In the genomic region with DNA sequence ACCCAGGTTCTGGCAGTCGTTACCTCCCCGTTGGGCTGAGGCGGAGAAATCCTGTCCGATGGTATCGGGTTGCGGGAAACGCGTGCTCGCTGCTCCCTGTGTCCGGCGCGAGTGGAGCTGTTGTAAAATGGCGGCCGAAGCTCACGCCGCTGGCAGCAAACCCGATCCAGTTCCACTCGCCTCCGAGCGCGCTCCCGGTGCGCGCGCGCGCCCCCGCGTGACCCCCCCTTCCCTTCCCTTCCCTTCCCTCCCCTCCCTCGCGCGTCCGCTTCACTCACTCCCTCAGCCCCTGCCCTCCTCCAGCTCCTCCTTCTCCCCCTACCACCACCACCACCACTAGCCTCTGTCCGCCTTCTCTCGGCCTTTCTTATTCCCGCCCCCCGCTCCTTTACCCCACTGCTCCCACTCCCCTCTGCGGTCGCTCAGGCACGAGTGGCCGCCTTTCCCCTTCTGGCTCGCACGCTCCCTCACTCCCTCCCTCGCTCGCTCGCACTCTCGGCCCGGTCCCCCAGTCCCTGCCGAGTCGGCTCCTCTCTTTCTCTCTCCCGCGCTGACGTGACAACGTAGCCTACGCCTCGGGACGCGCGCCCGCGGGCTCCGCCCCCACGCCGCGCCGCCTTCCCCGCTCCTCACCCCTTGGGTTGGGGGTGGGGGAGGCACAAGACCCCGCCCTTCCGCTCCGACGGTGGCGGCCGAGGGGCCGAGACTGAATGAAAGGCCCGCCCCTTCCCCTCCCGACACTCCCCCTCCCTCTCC, we compare ENCODE assay signal across 1 cellular context.
TF ChIP-seq lines count a peak whose summit lies in the region.

A gene (minus strand): TSS at position 113 of the 756 bp plus-strand sequence. CDS start 1,447 bp downstream, outside the sequence.

TF ChIP-seq in HepG2, 621 proteins besides CTCF, POLR2A, EP300 and RAD21 (continued from another document):
- TF ChIP-seq, protein P1, sequence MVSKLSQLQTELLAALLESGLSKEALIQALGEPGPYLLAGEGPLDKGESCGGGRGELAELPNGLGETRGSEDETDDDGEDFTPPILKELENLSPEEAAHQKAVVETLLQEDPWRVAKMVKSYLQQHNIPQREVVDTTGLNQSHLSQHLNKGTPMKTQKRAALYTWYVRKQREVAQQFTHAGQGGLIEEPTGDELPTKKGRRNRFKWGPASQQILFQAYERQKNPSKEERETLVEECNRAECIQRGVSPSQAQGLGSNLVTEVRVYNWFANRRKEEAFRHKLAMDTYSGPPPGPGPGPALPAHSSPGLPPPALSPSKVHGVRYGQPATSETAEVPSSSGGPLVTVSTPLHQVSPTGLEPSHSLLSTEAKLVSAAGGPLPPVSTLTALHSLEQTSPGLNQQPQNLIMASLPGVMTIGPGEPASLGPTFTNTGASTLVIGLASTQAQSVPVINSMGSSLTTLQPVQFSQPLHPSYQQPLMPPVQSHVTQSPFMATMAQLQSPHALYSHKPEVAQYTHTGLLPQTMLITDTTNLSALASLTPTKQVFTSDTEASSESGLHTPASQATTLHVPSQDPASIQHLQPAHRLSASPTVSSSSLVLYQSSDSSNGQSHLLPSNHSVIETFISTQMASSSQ (IDR thresholded peaks at IDR 0.05; ENCODE audit: low read depth), result no peak
- TF ChIP-seq, protein P1 (CRISPR knock-in tag; IDR thresholded peaks at IDR 0.05; ENCODE audit: borderline replicate concordance), result 0 out of 2 replicates have a peak, but pooled peaks have one; percentile 15
- peak; percentile 68; the same call in 1 of the 2 replicates for TF ChIP-seq ZNF329 (CRISPR knock-in tag; IDR thresholded peaks at IDR 0.05; ENCODE audit: low read depth)
- peak; percentile 81 for TF ChIP-seq AGO2 (optimal IDR thresholded peaks at IDR 0.05; ENCODE audit: low read depth, low read length)
- TF ChIP-seq, protein P2, sequence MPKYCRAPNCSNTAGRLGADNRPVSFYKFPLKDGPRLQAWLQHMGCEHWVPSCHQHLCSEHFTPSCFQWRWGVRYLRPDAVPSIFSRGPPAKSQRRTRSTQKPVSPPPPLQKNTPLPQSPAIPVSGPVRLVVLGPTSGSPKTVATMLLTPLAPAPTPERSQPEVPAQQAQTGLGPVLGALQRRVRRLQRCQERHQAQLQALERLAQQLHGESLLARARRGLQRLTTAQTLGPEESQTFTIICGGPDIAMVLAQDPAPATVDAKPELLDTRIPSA (CRISPR knock-in tag; IDR thresholded peaks at IDR 0.05; ENCODE audit: borderline replicate concordance), result peak; percentile 71; the same call in 1 of the 2 replicates
- no peak for TF ChIP-seq ZBTB8A (CRISPR knock-in tag; IDR thresholded peaks at IDR 0.05; ENCODE audit: borderline replicate concordance, low read depth)
- 0 out of 2 replicates have a peak, but pooled peaks have one; percentile 61 for TF ChIP-seq KAT7 (CRISPR knock-in tag; IDR thresholded peaks at IDR 0.05; ENCODE audit: borderline replicate concordance)
- TF ChIP-seq, protein P3, sequence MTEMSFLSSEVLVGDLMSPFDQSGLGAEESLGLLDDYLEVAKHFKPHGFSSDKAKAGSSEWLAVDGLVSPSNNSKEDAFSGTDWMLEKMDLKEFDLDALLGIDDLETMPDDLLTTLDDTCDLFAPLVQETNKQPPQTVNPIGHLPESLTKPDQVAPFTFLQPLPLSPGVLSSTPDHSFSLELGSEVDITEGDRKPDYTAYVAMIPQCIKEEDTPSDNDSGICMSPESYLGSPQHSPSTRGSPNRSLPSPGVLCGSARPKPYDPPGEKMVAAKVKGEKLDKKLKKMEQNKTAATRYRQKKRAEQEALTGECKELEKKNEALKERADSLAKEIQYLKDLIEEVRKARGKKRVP (CRISPR knock-in tag; IDR thresholded peaks at IDR 0.05), result peak in 1 of 2 experiments; percentile 75; a peak in 2 of 4 replicates
- peak; percentile 57 for TF ChIP-seq ZBTB42 (CRISPR knock-in tag; IDR thresholded peaks at IDR 0.05)
- TF ChIP-seq, protein P4, sequence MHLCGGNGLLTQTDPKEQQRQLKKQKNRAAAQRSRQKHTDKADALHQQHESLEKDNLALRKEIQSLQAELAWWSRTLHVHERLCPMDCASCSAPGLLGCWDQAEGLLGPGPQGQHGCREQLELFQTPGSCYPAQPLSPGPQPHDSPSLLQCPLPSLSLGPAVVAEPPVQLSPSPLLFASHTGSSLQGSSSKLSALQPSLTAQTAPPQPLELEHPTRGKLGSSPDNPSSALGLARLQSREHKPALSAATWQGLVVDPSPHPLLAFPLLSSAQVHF (CRISPR knock-in tag; IDR thresholded peaks at IDR 0.05), result peak; percentile 43; the same call in 1 of the 2 replicates
- 0 out of 2 replicates have a peak, but pooled peaks have one; percentile 21 for TF ChIP-seq FOXC1 (CRISPR knock-in tag; IDR thresholded peaks at IDR 0.05; ENCODE audit: borderline replicate concordance)
- TF ChIP-seq ZNF234 (CRISPR knock-in tag; conservative IDR thresholded peaks at IDR 0.05), result 0 out of 2 replicates have a peak, but pooled peaks have one; percentile 25
- TF ChIP-seq ZNF749 (CRISPR knock-in tag; IDR thresholded peaks at IDR 0.05; ENCODE audit: borderline replicate concordance), result 0 out of 2 replicates have a peak, but pooled peaks have one; percentile 55
- peak; percentile 83; the same call in 1 of the 2 replicates for TF ChIP-seq ZNF224 (CRISPR knock-in tag; IDR thresholded peaks at IDR 0.05)
- TF ChIP-seq, protein P5, sequence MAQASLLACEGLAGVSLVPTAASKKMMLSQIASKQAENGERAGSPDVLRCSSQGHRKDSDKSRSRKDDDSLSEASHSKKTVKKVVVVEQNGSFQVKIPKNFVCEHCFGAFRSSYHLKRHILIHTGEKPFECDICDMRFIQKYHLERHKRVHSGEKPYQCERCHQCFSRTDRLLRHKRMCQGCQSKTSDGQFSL (CRISPR knock-in tag; IDR thresholded peaks at IDR 0.05), result peak; percentile 92
- TF ChIP-seq ZNF660 (CRISPR knock-in tag; IDR thresholded peaks at IDR 0.05; ENCODE audit: borderline replicate concordance, low read depth), result no peak
- TF ChIP-seq NCOA1 (CRISPR knock-in tag; IDR thresholded peaks at IDR 0.05), result peak; percentile 50; the same call in 1 of the 2 replicates
- peak; percentile 30 for TF ChIP-seq ZNF781 (CRISPR knock-in tag; IDR thresholded peaks at IDR 0.05; ENCODE audit: borderline replicate concordance, not compliant biosample characterization)
- peak; percentile 53 for TF ChIP-seq THAP11 (CRISPR knock-in tag; IDR thresholded peaks at IDR 0.05)
- TF ChIP-seq ZC3H13 (CRISPR knock-in tag; IDR thresholded peaks at IDR 0.05), result peak; percentile 36
- TF ChIP-seq, protein P6, sequence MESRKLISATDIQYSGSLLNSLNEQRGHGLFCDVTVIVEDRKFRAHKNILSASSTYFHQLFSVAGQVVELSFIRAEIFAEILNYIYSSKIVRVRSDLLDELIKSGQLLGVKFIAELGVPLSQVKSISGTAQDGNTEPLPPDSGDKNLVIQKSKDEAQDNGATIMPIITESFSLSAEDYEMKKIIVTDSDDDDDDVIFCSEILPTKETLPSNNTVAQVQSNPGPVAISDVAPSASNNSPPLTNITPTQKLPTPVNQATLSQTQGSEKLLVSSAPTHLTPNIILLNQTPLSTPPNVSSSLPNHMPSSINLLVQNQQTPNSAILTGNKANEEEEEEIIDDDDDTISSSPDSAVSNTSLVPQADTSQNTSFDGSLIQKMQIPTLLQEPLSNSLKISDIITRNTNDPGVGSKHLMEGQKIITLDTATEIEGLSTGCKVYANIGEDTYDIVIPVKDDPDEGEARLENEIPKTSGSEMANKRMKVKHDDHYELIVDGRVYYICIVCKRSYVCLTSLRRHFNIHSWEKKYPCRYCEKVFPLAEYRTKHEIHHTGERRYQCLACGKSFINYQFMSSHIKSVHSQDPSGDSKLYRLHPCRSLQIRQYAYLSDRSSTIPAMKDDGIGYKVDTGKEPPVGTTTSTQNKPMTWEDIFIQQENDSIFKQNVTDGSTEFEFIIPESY (CRISPR knock-in tag; IDR thresholded peaks at IDR 0.05), result no peak
- TF ChIP-seq ZNF350 (CRISPR knock-in tag; IDR thresholded peaks at IDR 0.05; ENCODE audit: borderline replicate concordance, low read depth), result peak; percentile 80; the same call in 1 of the 2 replicates
- TF ChIP-seq CREB1 (IDR thresholded peaks at IDR 0.05), result peak; percentile 84
- TF ChIP-seq CREB1 (CRISPR knock-in tag; IDR thresholded peaks at IDR 0.05), result peak; percentile 89
- TF ChIP-seq KMT2B (CRISPR knock-in tag; IDR thresholded peaks at IDR 0.05), result peak; percentile 42; the same call in 1 of the 2 replicates
